ENCODE assay signal across 35 cellular contexts in the genomic region with DNA sequence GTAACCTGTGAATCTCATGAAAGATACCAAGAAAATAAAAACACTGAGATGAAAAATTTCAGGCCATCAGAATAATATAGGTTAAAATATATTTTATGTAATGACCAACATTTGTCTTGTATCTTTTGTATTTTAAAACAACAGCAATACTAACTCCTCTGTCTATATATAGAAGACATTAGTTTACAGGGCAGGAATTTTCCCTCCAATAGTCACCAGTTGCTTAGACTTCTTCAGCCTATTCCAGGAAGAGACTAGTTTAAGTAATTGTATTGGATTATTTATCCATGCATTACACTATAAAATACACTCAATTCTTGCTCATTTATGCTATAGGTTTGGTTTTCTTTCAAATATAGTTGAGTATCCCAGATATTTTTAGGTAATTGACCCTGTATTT. TPM values are rescaled to one million over a fixed set of nuclear protein-coding genes. Genes with fewer than 3 reads are reported as not detected.
"Had no signal": no experiment of that assay in that cellular context is flagged by ENCODE, and none has a peak within 500 bp of the region (broad histone marks: within the 10 kb centered on the region; RNA-seq: fewer than 3 reads in every experiment).

No MANE protein-coding gene starts in this region.

- H3K4me3 ChIP-seq: MG63 had no signal

- H3K36me3 ChIP-seq: MG63 had no signal

- H3K27ac ChIP-seq: KMS-11 had no signal

- H3K27me3 ChIP-seq: MG63 had no signal

- H3K9me3 ChIP-seq: MG63 had no signal

- DNase-seq: Karpas-422, Kasumi-1, MG63, MM.1S, MV-4-11, NCI-H1048, NCI-H1092, NCI-H1092 treated with DMSO at 0.1 percent for 48 hours, NCI-H1105, NCI-H1105 treated with DMSO at 0.1 percent for 48 hours, NCI-H1417 treated with DMSO at 0.1 percent for 48 hours, NCI-H1436, NCI-H1436 treated with DMSO at 0.1 percent for 48 hours, NCI-H146, NCI-H1694, NCI-H1694 treated with DMSO at 0.1 percent for 48 hours, NCI-H187, NCI-H187 treated with DMSO at 0.1 percent for 48 hours, NCI-H1930, NCI-H2029, NCI-H2029 treated with DMSO at 0.1 percent for 48 hours, NCI-H2081, NCI-H2081 treated with DMSO at 0.1 percent for 48 hours, NCI-H2107, NCI-H2171, NCI-H2171 treated with DMSO at 0.1 percent for 48 hours, NCI-H2227 treated with DMSO at 0.1 percent for 48 hours, NCI-H226, NCI-H345, NCI-H446, NCI-H446 treated with DMSO at 0.1 percent for 48 hours, NCI-H510A had no signal

RNA-seq across cellular contexts. Expression of gene ANO5, which starts 24.1 kb away (rescaled TPM):
- total RNA-seq: LHCN-M2, MCF 10A had no signal
